12 cellular contexts compared by ENCODE assay signal in genomic region chr3:194112120-194113106, GRCh38. TPM values are rescaled to one million over a fixed set of nuclear protein-coding genes. Genes with fewer than 3 reads are reported as not detected.
DNase-seq lines count a peak whose midpoint lies in the region; ATAC-seq and TF ChIP-seq lines count a peak whose summit lies in the region.
"Had no signal": no experiment of that assay in that cellular context is flagged by ENCODE, and none has a peak within 500 bp of the region (broad histone marks: within the 10 kb centered on the region; RNA-seq: fewer than 3 reads in every experiment).

No MANE protein-coding gene starts in this region.

- intact Hi-C loops in IMR-90 (cut with micrococcal nuclease) = no loop called here

- no peak for TF ChIP-seq CTCF in IMR-90 (conservative IDR thresholded peaks at IDR 0.05; ENCODE audit: low read depth, low read length)
- TF ChIP-seq CTCF in foreskin keratinocyte (conservative IDR thresholded peaks at IDR 0.05) = no peak

- H2AK9ac ChIP-seq in IMR-90 (replicated peaks; ENCODE audit: low read depth, low read length, poor library complexity) = no peak overlapping the region

- no peak for TF ChIP-seq POLR2A in IMR-90 (IDR thresholded peaks at IDR 0.05; ENCODE audit: low read depth, low read length)

- no peak overlapping the region for H2BK120ac ChIP-seq in IMR-90 (ENCODE audit: low read depth, low read length)

- no peaks in the 10 kb centered on the region for H3K36me3 ChIP-seq in IMR-90 (ENCODE audit: control insufficient read depth, insufficient read depth, low read length)
- H3K36me3 ChIP-seq: suprapubic skin had no signal

- H4K8ac ChIP-seq in IMR-90 (ENCODE audit: low read depth in 2 of 2, low read length in 2 of 2) = no peak overlapping the region

- H3K27me3 ChIP-seq in IMR-90 (ENCODE audit: control insufficient read depth, insufficient read depth, low read length) (peaks cover 40% of the 10 kb centered on the region), foreskin keratinocyte (peaks cover 13% of the 10 kb centered on the region)

- no peak overlapping the region for H3K18ac ChIP-seq in IMR-90 (ENCODE audit: low read depth, low read length)

- H2AK5ac ChIP-seq in IMR-90 (ENCODE audit: low read depth, low read length) = no peak overlapping the region

- no peak overlapping the region for H3K9ac ChIP-seq in IMR-90 (ENCODE audit: low read depth, low read length)

- H3K56ac ChIP-seq in IMR-90 (ENCODE audit: extremely low read depth, insufficient read depth, low read length) = no peak overlapping the region

- no peaks in the 10 kb centered on the region for H3K4me1 Mint-ChIP-seq in activated naive CD8-positive, alpha-beta T cell treated with anti-CD3 and anti-CD28 coated beads for 36 hours

- no peaks in the 10 kb centered on the region for H4K20me1 ChIP-seq in IMR-90 (ENCODE audit: insufficient read depth, low read length)

- dilution Hi-C loops in IMR-90 (cut with HindIII; ENCODE audit: low sequenced_read_pairs, unreplicated experiment) = no loop called here

- H3K9me3 ChIP-seq in IMR-90 (ENCODE audit: control insufficient read depth, insufficient read depth, low read length) = no peaks in the 10 kb centered on the region
- H3K9me3 ChIP-seq: suprapubic skin had no signal

- in situ Hi-C loops in IMR-90 (cut with MboI; ENCODE audit: low sequenced_read_pairs) = no loop called here

- H3K9me3 Mint-ChIP-seq in activated naive CD8-positive, alpha-beta T cell treated with anti-CD3 and anti-CD28 coated beads for 36 hours = no peaks in the 10 kb centered on the region

- H3K27me3 Mint-ChIP-seq in activated naive CD8-positive, alpha-beta T cell treated with anti-CD3 and anti-CD28 coated beads for 36 hours = peaks cover 12% of the 10 kb centered on the region

- no peak overlapping the region for H3K23ac ChIP-seq in IMR-90 (ENCODE audit: low read depth, low read length)

- no peak overlapping the region for H4K5ac ChIP-seq in IMR-90 (ENCODE audit: low read depth, low read length)

- H2BK5ac ChIP-seq in IMR-90 (ENCODE audit: low read depth, low read length, poor library complexity, severe bottlenecking) = no peak overlapping the region

- H3K27ac ChIP-seq in IMR-90 (ENCODE audit: insufficient read depth, low read length) (no peak overlapping the region), foreskin keratinocyte (no peak overlapping the region)
- H3K27ac ChIP-seq: suprapubic skin had no signal

- no peak overlapping the region for H3K14ac ChIP-seq in IMR-90 (replicated peaks; ENCODE audit: low read depth, low read length)

- H3K4ac ChIP-seq in IMR-90 (ENCODE audit: low read depth, low read length) = no peak overlapping the region

- no peaks in the 10 kb centered on the region; the same call in 1 of the 2 replicates for H3K9me1 ChIP-seq in IMR-90 (ENCODE audit: insufficient read depth, low read length)

- H3K27ac Mint-ChIP-seq in activated naive CD8-positive, alpha-beta T cell treated with anti-CD3 and anti-CD28 coated beads for 36 hours = no peak overlapping the region

- DNase-seq in IMR-90 (no peak), NCI-H510A treated with DMSO at 0.1 percent for 48 hours (lab: John Stamatoyannopoulos, UW) (peak; percentile 86), foreskin keratinocyte (peak; percentile 46 to 76), renal cortical epithelial cell (ENCODE audit: low read depth) (peak; percentile 100), occipital lobe (lab: John Stamatoyannopoulos, UW) (no peak), GDM1 (lab: John Stamatoyannopoulos, UW) (no peak)
- DNase-seq in activated naive CD8-positive, alpha-beta T cell treated with anti-CD3 and anti-CD28 coated beads for 36 hours = no peak
- DNase-seq: activated gamma-delta T cell, GF-D8, T-helper 9 cell had no signal

- no peaks in the 10 kb centered on the region for H3K79me1 ChIP-seq in IMR-90 (ENCODE audit: low read depth in 1 of 2, low read length in 2 of 2)

- no CpG with 5 or more reads among the region's 9 CpGs for WGBS in IMR-90 (ENCODE audit: extremely low coverage in 2 of 2, insufficient read length in 1 of 2), 2 experiments

- ATAC-seq in IMR-90 (ENCODE audit: low read depth) (no peak), foreskin keratinocyte (peak; percentile 86), HG02763 (IDR thresholded peaks at IDR 0.05; ENCODE audit: unreplicated experiment) (no peak)

- CTCF ChIA-PET in IMR-90 (lab: Yijun Ruan, JAX) = interaction anchor here (0.5 to 0.6 kb wide), 2 partner anchors 11 to 693 kb away, joined by 3 read pairs; no protein-coding TSS in a partner anchor

- BruUV-seq in IMR-90 (replicated peaks; lab: Mats Ljungman, UMichigan) = no TSS peak

- H3K4me3 Mint-ChIP-seq in activated naive CD8-positive, alpha-beta T cell treated with anti-CD3 and anti-CD28 coated beads for 36 hours = no peak overlapping the region

- TF ChIP-seq RAD21 in IMR-90 (IDR thresholded peaks at IDR 0.05; ENCODE audit: low read length) = no peak

- H4K91ac ChIP-seq in IMR-90 (ENCODE audit: insufficient read depth, low read depth, low read length) = no peak overlapping the region

- H3K4me3 ChIP-seq in IMR-90 (ENCODE audit: insufficient read depth, low read depth, low read length) = no peak overlapping the region
- H3K4me3 ChIP-seq: suprapubic skin had no signal

- no peaks in the 10 kb centered on the region for H3K36me3 Mint-ChIP-seq in activated naive CD8-positive, alpha-beta T cell treated with anti-CD3 and anti-CD28 coated beads for 36 hours

- H3K4me1 ChIP-seq in IMR-90 (ENCODE audit: control insufficient read depth, insufficient read depth, low read length) = no peaks in the 10 kb centered on the region
- H3K4me1 ChIP-seq in foreskin keratinocyte = no peaks in the 10 kb centered on the region

- no peak overlapping the region for H3K4me2 ChIP-seq in IMR-90 (ENCODE audit: low read depth, low read length)

- peak overlapping the region; percentile 51 for H2AFZ ChIP-seq in IMR-90 (replicated peaks; ENCODE audit: low read length, poor library complexity)

- H2BK15ac ChIP-seq in IMR-90 (ENCODE audit: low read depth, low read length) = no peak overlapping the region

- POLR2A ChIA-PET in IMR-90 (lab: Charles Lee; ENCODE audit: unreplicated experiment) = no interaction called here

- no peak overlapping the region for H2BK20ac ChIP-seq in IMR-90 (ENCODE audit: low read depth, low read length)

TF ChIP-seq in IMR-90, 13 proteins besides CTCF, POLR2A, EP300 and RAD21:
- no peak for TF ChIP-seq FOS (IDR thresholded peaks at IDR 0.05; ENCODE audit: low read depth, low read length)
- TF ChIP-seq MXI1 (IDR thresholded peaks at IDR 0.05; ENCODE audit: borderline replicate concordance, low read depth, low read length) = no peak
- TF ChIP-seq MAFK (IDR thresholded peaks at IDR 0.05; ENCODE audit: low read depth, low read length) = no peak
- TF ChIP-seq CEBPB (IDR thresholded peaks at IDR 0.05; ENCODE audit: low read depth, low read length) = no peak
- no peak for TF ChIP-seq RCOR1 (IDR thresholded peaks at IDR 0.05; ENCODE audit: insufficient replicate concordance, low read length)
- no peak for TF ChIP-seq ELK1 (IDR thresholded peaks at IDR 0.05; ENCODE audit: borderline replicate concordance, low read depth, low read length)
- no peak for TF ChIP-seq NFE2L2 (IDR thresholded peaks at IDR 0.05; ENCODE audit: low read depth, low read length)
- no peak for TF ChIP-seq RFX5 (IDR thresholded peaks at IDR 0.05; ENCODE audit: low read depth, low read length)
- TF ChIP-seq USF2 (IDR thresholded peaks at IDR 0.05; ENCODE audit: low read depth, low read length) = no peak
- TF ChIP-seq MAZ (IDR thresholded peaks at IDR 0.05; ENCODE audit: borderline replicate concordance, low read depth, low read length) = no peak
- TF ChIP-seq CHD1 (IDR thresholded peaks at IDR 0.05; ENCODE audit: low read depth, low read length) = no peak
- TF ChIP-seq BHLHE40 (IDR thresholded peaks at IDR 0.05; ENCODE audit: low read depth, low read length) = no peak
- TF ChIP-seq SMC3 (IDR thresholded peaks at IDR 0.05; ENCODE audit: low read depth, low read length) = no peak

RNA-seq across cellular contexts. Expression of gene HES1, which starts 23.5 kb away (rescaled TPM):
- total RNA-seq in IMR-90 (2012; rRNA removed) (3.6 and 8.3 TPM in 2 replicates), foreskin keratinocyte (35.1 and 42.1 TPM in 2 replicates), renal cortical epithelial cell (9.4 and 18.6 TPM in 2 replicates), occipital lobe (13.6 TPM)
- polyA plus RNA-seq in IMR-90 (2012; rRNA removed) (6.7 and 30.8 TPM in 2 replicates), foreskin keratinocyte (28.7 and 32.5 TPM in 2 replicates)
- 47.0 and 52.5 TPM in 2 replicates for polyA plus RNA-seq in IMR-90 (2012; cell fraction: cytosol; rRNA removed)
- 171 and 213 TPM in 2 replicates for polyA plus RNA-seq in IMR-90 (2012; cell fraction: nucleus; rRNA removed; ENCODE audit: low replicate concordance)
- under 1 TPM in 1 of 2 experiments, not detected in 1; 0.14 TPM for total RNA-seq in activated naive CD8-positive, alpha-beta T cell treated with anti-CD3 and anti-CD28 coated beads for 36 hours

Comparison
In these comparisons a context has a peak if more than half of its experiments do, and no peak if none do; other contexts are left out.
1. DNase-seq: peak in NCI-H510A treated with DMSO at 0.1 percent for 48 hours (single experiment), foreskin keratinocyte (2 of 2) and renal cortical epithelial cell (single experiment); none in IMR-90 (single experiment), activated naive CD8-positive, alpha-beta T cell treated with anti-CD3 and anti-CD28 coated beads for 36 hours (single experiment), occipital lobe (single experiment) and GDM1 (single experiment).